1 cellular context compared by ENCODE assay signal in genomic region chr6:33413200-33413599, GRCh38.
TF ChIP-seq lines count a peak whose summit lies in the region.

No MANE protein-coding gene starts in this region.

TF ChIP-seq in WTC11, 78 proteins besides CTCF, POLR2A, EP300 and RAD21 (continued from another document):
- TF ChIP-seq AR (CRISPR knock-in tag; IDR thresholded peaks at IDR 0.05) (no peak), FOXJ3 (CRISPR knock-in tag; IDR thresholded peaks at IDR 0.05; ENCODE audit: borderline replicate concordance) (no peak)
TF ChIP-seq in WTC11: peak in this region for 0.
